ENCODE assay signal across 8 cellular contexts in genomic region chr16:380837-381787, GRCh38. TPM values are rescaled to one million over a fixed set of nuclear protein-coding genes. Genes with fewer than 3 reads are reported as not detected.
DNase-seq lines count a peak whose midpoint lies in the region; ATAC-seq and TF ChIP-seq lines count a peak whose summit lies in the region.

No MANE protein-coding gene starts in this region.

- H3K4me1 Mint-ChIP-seq in T-cell (peaks cover 27 to 35% (median 31%) of the 10 kb centered on the region in 3 donors), nephron progenitor cell (peaks cover 44% of the 10 kb centered on the region)

- DNase-seq in NCI-H2196 (lab: John Stamatoyannopoulos, UW; ENCODE audit: unreplicated experiment) (peak; percentile 47), NCI-H2196 treated with DMSO at 0.1 percent for 48 hours (lab: John Stamatoyannopoulos, UW; ENCODE audit: unreplicated experiment) (no peak), T-cell (peak in 5 of 34 experiments; percentile 15 to 44 (median 30)), epithelial cell of prostate (ENCODE audit: low read depth, low spot score) (no peak), nephron progenitor cell (peak; percentile 50), DMS153 treated with DMSO at 0.1 percent for 48 hours (lab: John Stamatoyannopoulos, UW; ENCODE audit: unreplicated experiment) (no peak), Ammon's horn (ENCODE audit: low spot score) (no peak)

- H3K4me3 Mint-ChIP-seq in T-cell (peak overlapping the region; percentile 80 to 84 (median 82)), nephron progenitor cell (peak overlapping the region; percentile 81)

- H3K27me3 Mint-ChIP-seq in T-cell (no peaks in the 10 kb centered on the region), nephron progenitor cell (ENCODE audit: low read depth, poor library complexity) (peaks cover 16% of the 10 kb centered on the region)

- H3K27ac ChIP-seq in epithelial cell of prostate: peak overlapping the region; percentile 51

- no peaks in the 10 kb centered on the region for H3K9me3 Mint-ChIP-seq in T-cell
- no peaks in the 10 kb centered on the region for H3K9me3 Mint-ChIP-seq in nephron progenitor cell

- POLR2A ChIA-PET in T-cell (lab: Charles Lee): interaction anchor here in 1 of 2 donors (1.2 kb wide), 1 partner anchor 10 kb away, joined by 4 read pairs; the partner anchor contains the start of gene MRPL28

- ATAC-seq in HG02759 (IDR thresholded peaks at IDR 0.05; ENCODE audit: unreplicated experiment) (peak; percentile 31), T-cell (replicated peaks in 1 of 4) (peak; percentile 35 to 50 (median 44))

- H3K36me3 Mint-ChIP-seq in T-cell (no peaks in the 10 kb centered on the region), nephron progenitor cell (ENCODE audit: low read depth) (no peaks in the 10 kb centered on the region)

- no peak for TF ChIP-seq CTCF in nephron progenitor cell (IDR thresholded peaks at IDR 0.05)

- CTCF ChIA-PET in T-cell (lab: Charles Lee): interaction anchor here in 1 of 2 donors (0.5 kb wide), 1 partner anchor 22 kb away, joined by 3 read pairs; no protein-coding TSS in a partner anchor

- peak overlapping the region; percentile 64 to 72 for H3K27ac Mint-ChIP-seq in T-cell
- H3K27ac Mint-ChIP-seq in nephron progenitor cell: no peak overlapping the region

RNA-seq across cellular contexts. Expression of gene PGAP6, which starts 0.7 kb away (rescaled TPM):
- total RNA-seq in T-cell: 100 to 1,000 TPM in 4 of 5 donors, 10 to 100 TPM in 1; 34.9 to 143 (median 122) TPM

RNA-seq across cellular contexts. Expression of gene MRPL28, which starts 10.8 kb away (rescaled TPM):
- 10 to 100 TPM; 29.3 to 43.8 (median 34.5) TPM for total RNA-seq in T-cell

RNA-seq across cellular contexts. Expression of gene NME4, which starts 15.9 kb away (rescaled TPM):
- 10 to 100 TPM; 32.5 to 48.4 (median 41.3) TPM for total RNA-seq in T-cell

RNA-seq across cellular contexts. Expression of gene DECR2, which starts 20.6 kb away (rescaled TPM):
- total RNA-seq in T-cell: 10 to 100 TPM; 10.5 to 17.6 (median 11.3) TPM

RNA-seq across cellular contexts. Expression of gene AXIN1, which starts 28.6 kb away (rescaled TPM):
- 10 to 100 TPM; 38.5 to 58.9 (median 50.4) TPM for total RNA-seq in T-cell

Comparison
In these comparisons a context has a peak if more than half of its experiments do, and no peak if none do; other contexts are left out.
1. DNase-seq: peak in NCI-H2196 (single experiment) and nephron progenitor cell (single experiment); none in NCI-H2196 treated with DMSO at 0.1 percent for 48 hours (single experiment), epithelial cell of prostate (single experiment), DMS153 treated with DMSO at 0.1 percent for 48 hours (single experiment) and Ammon's horn (single experiment).